ENCODE assay signal across 1 cellular context in the genomic region with DNA sequence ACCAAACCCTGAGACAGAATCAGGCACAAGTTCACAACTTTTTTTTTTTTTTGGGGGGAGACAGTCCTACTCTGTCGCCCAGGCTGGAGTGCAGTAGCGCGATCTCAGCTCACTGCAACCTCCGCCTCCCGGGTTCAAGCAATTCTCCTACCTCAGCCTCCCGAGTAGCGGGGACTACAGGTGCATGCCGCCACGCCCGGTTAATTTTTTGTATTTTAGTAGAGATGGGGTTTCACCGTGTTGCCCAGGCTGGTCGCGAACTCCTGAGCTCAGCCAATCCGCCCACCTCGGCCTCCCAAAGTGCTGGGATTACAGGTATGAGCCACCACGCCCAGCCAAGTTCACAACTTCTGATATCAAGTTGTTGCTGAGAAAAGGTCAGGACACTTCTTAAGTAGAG.
TF ChIP-seq lines count a peak whose summit lies in the region.

No MANE protein-coding gene starts in this region.

TF ChIP-seq in HepG2, 621 proteins besides CTCF, POLR2A, EP300 and RAD21:
- TF ChIP-seq SSRP1 (CRISPR knock-in tag; IDR thresholded peaks at IDR 0.05): 0 out of 2 replicates have a peak, but pooled peaks have one; percentile 51
